Comparison of ENCODE assay signal across 1 cellular context in genomic region chr12:7018350-7019042, GRCh38.
TF ChIP-seq lines count a peak whose summit lies in the region.

Gene LPCAT3, minus strand, starts transcription at chr12:7018476. Its CDS starts 52 bp downstream, at chr12:7018424.

TF ChIP-seq in HepG2, 621 proteins besides CTCF, POLR2A, EP300 and RAD21 (continued from another document and continues in another):
- TF ChIP-seq AHDC1 (CRISPR knock-in tag; IDR thresholded peaks at IDR 0.05; ENCODE audit: borderline replicate concordance) (peak; percentile 11; the same call in 1 of the 2 replicates), MXD4 (CRISPR knock-in tag; IDR thresholded peaks at IDR 0.05) (peak; percentile 56; the same call in 1 of the 2 replicates), ARHGAP35 (CRISPR knock-in tag; IDR thresholded peaks at IDR 0.05; ENCODE audit: borderline replicate concordance) (0 out of 2 replicates have a peak, but pooled peaks have one; percentile 45), TAF1 (CRISPR knock-in tag; IDR thresholded peaks at IDR 0.05) (peak; percentile 54; the same call in 1 of the 2 replicates), HNRNPK (IDR thresholded peaks at IDR 0.05; ENCODE audit: low read depth, low read length, poor library complexity, severe bottlenecking) (peak; percentile 58), FOSL1 (CRISPR knock-in tag; IDR thresholded peaks at IDR 0.05; ENCODE audit: borderline replicate concordance) (no peak), ZNF496 (CRISPR knock-in tag; IDR thresholded peaks at IDR 0.05; ENCODE audit: insufficient replicate concordance) (no peak), NONO (IDR thresholded peaks at IDR 0.05) (no peak), NONO (CRISPR knock-in tag; conservative IDR thresholded peaks at IDR 0.05) (peak; percentile 76), ZNF343 (CRISPR knock-in tag; IDR thresholded peaks at IDR 0.05) (0 out of 2 replicates have a peak, but pooled peaks have one; percentile 32), ZNF142 (CRISPR knock-in tag; IDR thresholded peaks at IDR 0.05) (0 out of 2 replicates have a peak, but pooled peaks have one; percentile 10), HOXD1 (CRISPR knock-in tag; IDR thresholded peaks at IDR 0.05) (0 out of 2 replicates have a peak, but pooled peaks have one; percentile 32), ZNF564 (CRISPR knock-in tag; IDR thresholded peaks at IDR 0.05) (peak; percentile 62; the same call in 1 of the 2 replicates), HNF1B (CRISPR knock-in tag; IDR thresholded peaks at IDR 0.05) (peak; percentile 40; the same call in 1 of the 2 replicates), ZNF468 (CRISPR knock-in tag; IDR thresholded peaks at IDR 0.05) (no peak), TBX2 (CRISPR knock-in tag; IDR thresholded peaks at IDR 0.05; ENCODE audit: borderline replicate concordance) (peak; percentile 79), ZNF75D (CRISPR knock-in tag; IDR thresholded peaks at IDR 0.05; ENCODE audit: borderline replicate concordance) (no peak), PTBP1 (IDR thresholded peaks at IDR 0.05; ENCODE audit: low read depth, low read length, poor library complexity, severe bottlenecking) (no peak), NFIB (CRISPR knock-in tag; IDR thresholded peaks at IDR 0.05; ENCODE audit: borderline replicate concordance) (no peak), ASH2L (IDR thresholded peaks at IDR 0.05; ENCODE audit: insufficient read length, low read depth, low read length) (peak; percentile 84), HNRNPL (IDR thresholded peaks at IDR 0.05; ENCODE audit: low read depth, low read length) (no peak; the same call in 1 of the 2 replicates), ZMAT5 (CRISPR knock-in tag; IDR thresholded peaks at IDR 0.05; ENCODE audit: borderline replicate concordance, low read depth) (no peak), ZSCAN12 (CRISPR knock-in tag; IDR thresholded peaks at IDR 0.05) (0 out of 2 replicates have a peak, but pooled peaks have one; percentile 39), ZNF329 (CRISPR knock-in tag; IDR thresholded peaks at IDR 0.05; ENCODE audit: low read depth) (peak; percentile 56; the same call in 1 of the 2 replicates), MED8 (CRISPR knock-in tag; IDR thresholded peaks at IDR 0.05; ENCODE audit: insufficient replicate concordance) (peak; percentile 35), SPEN (CRISPR knock-in tag; IDR thresholded peaks at IDR 0.05; ENCODE audit: low read depth) (peak; percentile 77), ZC3H13 (CRISPR knock-in tag; IDR thresholded peaks at IDR 0.05) (0 out of 2 replicates have a peak, but pooled peaks have one; percentile 63), REL (CRISPR knock-in tag; conservative IDR thresholded peaks at IDR 0.05) (0 out of 2 replicates have a peak, but pooled peaks have one; percentile 34), MLX (CRISPR knock-in tag; IDR thresholded peaks at IDR 0.05) (no peak; the same call in 1 of the 2 replicates), ZFP41 (CRISPR knock-in tag; IDR thresholded peaks at IDR 0.05; ENCODE audit: borderline replicate concordance) (no peak), CEBPZ (IDR thresholded peaks at IDR 0.05; ENCODE audit: low read length) (no peak), KLF15 (CRISPR knock-in tag; IDR thresholded peaks at IDR 0.05; ENCODE audit: borderline replicate concordance) (0 out of 2 replicates have a peak, but pooled peaks have one; percentile 63), ZKSCAN8 (CRISPR knock-in tag; IDR thresholded peaks at IDR 0.05; ENCODE audit: borderline replicate concordance) (0 out of 2 replicates have a peak, but pooled peaks have one; percentile 21), THAP8 (CRISPR knock-in tag; IDR thresholded peaks at IDR 0.05; ENCODE audit: borderline replicate concordance) (no peak), ZNF652 (CRISPR knock-in tag; IDR thresholded peaks at IDR 0.05; ENCODE audit: borderline replicate concordance, low read depth) (no peak), ZNF616 (CRISPR knock-in tag; IDR thresholded peaks at IDR 0.05; ENCODE audit: low read depth) (no peak), ATRX (CRISPR knock-in tag; IDR thresholded peaks at IDR 0.05; ENCODE audit: borderline replicate concordance) (no peak), ZNF543 (CRISPR knock-in tag; IDR thresholded peaks at IDR 0.05) (peak; percentile 53; the same call in 1 of the 2 replicates), GMEB1 (CRISPR knock-in tag; IDR thresholded peaks at IDR 0.05; ENCODE audit: borderline replicate concordance) (peak; percentile 36; the same call in 1 of the 2 replicates), NFRKB (IDR thresholded peaks at IDR 0.05) (no peak)
